14 cellular contexts compared by ENCODE assay signal in the genomic region with DNA sequence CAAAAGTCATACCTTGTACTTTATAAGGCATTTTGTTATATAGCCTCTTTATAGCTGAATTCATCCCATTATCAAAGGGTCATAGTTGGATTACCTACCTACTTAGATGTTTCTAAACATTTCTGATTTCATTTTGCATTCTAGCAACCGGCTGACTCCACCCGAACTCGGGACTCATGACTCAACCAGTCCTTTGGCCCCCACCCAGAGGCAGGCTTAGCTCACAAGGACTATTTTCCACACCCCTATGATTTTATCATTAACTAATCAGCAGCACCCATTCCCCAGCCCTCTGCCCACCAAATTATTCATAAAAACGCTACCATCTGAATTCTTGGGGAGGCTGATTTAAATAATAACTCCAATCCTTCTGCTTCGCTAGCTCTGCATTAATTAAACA.
DNase-seq lines count a peak whose midpoint lies in the region; ATAC-seq and TF ChIP-seq lines count a peak whose summit lies in the region.
"Had no signal": no experiment of that assay in that cellular context is flagged by ENCODE, and none has a peak within 500 bp of the region (broad histone marks: within the 10 kb centered on the region; RNA-seq: fewer than 3 reads in every experiment).

No MANE protein-coding gene starts in this region.

- POLR2A ChIA-PET in HEK293T (lab: Yijun Ruan, JAX): no interaction called here

- intact Hi-C loops in uterus (cut with DNase I; ENCODE audit: low total_unique reads): loop anchor here (5.0 kb wide), 1 partner anchor 517 kb away; no protein-coding TSS in a partner anchor

- DNase-seq in activated naive CD4-positive, alpha-beta T cell treated with Interleukin-2 at 50 U/mL for 16 hours: no peak
- DNase-seq in dermis blood vessel endothelial cell: peak; percentile 58
- DNase-seq in lung microvascular endothelial cell (ENCODE audit: low read depth in 2 of 2): peak; percentile 29 to 76
- peak; percentile 73 to 82 for DNase-seq in uterus
- DNase-seq in HEK293T (ENCODE audit: extremely low spot score): no peak
- DNase-seq: 8988T; activated naive CD8-positive, alpha-beta T cell treated with anti-CD3 and anti-CD28 coated beads, Interleukin-2, amount 10 ng/mL, durations not matched to agents 7 days and 5 days; glutamatergic neuron; NCI-H345; substantia nigra had no signal

- CTCF ChIA-PET in HEK293T (lab: Yijun Ruan, JAX): interaction anchor here (1.0 to 2.2 kb wide), 2 partner anchors 17 to 543 kb away, joined by 3 to 22 read pairs; no protein-coding TSS in a partner anchor

- H3K9me3 Mint-ChIP-seq in activated naive CD4-positive, alpha-beta T cell treated with anti-CD3 and anti-CD28 coated beads, Interleukin-2, amount 50 U/mL, for 24 hours: no peaks in the 10 kb centered on the region
- H3K9me3 Mint-ChIP-seq: activated naive CD8-positive, alpha-beta T cell treated with anti-CD3 and anti-CD28 coated beads, Interleukin-2, amount 10 ng/mL, durations not matched to agents 7 days and 5 days had no signal

- H3K4me3 Mint-ChIP-seq in activated naive CD4-positive, alpha-beta T cell treated with anti-CD3 and anti-CD28 coated beads, Interleukin-2, amount 50 U/mL, for 24 hours: no peak overlapping the region
- H3K4me3 Mint-ChIP-seq: activated naive CD8-positive, alpha-beta T cell treated with anti-CD3 and anti-CD28 coated beads, Interleukin-2, amount 10 ng/mL, durations not matched to agents 7 days and 5 days had no signal

- H3K4me3 ChIP-seq in uterus: no peak overlapping the region
- H3K4me3 ChIP-seq: SK-N-MC had no signal

- TF ChIP-seq POLR2A in uterus (IDR thresholded peaks at IDR 0.05): no peak

- H3K27me3 Mint-ChIP-seq in activated naive CD4-positive, alpha-beta T cell treated with anti-CD3 and anti-CD28 coated beads, Interleukin-2, amount 50 U/mL, for 24 hours: no peaks in the 10 kb centered on the region
- H3K27me3 Mint-ChIP-seq: activated naive CD8-positive, alpha-beta T cell treated with anti-CD3 and anti-CD28 coated beads, Interleukin-2, amount 10 ng/mL, durations not matched to agents 7 days and 5 days had no signal

- ATAC-seq in HG03045 (IDR thresholded peaks at IDR 0.05; ENCODE audit: unreplicated experiment) (no peak), GM18511 (IDR thresholded peaks at IDR 0.05; ENCODE audit: unreplicated experiment) (no peak)

- no peaks in the 10 kb centered on the region for H3K36me3 Mint-ChIP-seq in activated naive CD4-positive, alpha-beta T cell treated with anti-CD3 and anti-CD28 coated beads, Interleukin-2, amount 50 U/mL, for 24 hours
- H3K36me3 Mint-ChIP-seq: activated naive CD8-positive, alpha-beta T cell treated with anti-CD3 and anti-CD28 coated beads, Interleukin-2, amount 10 ng/mL, durations not matched to agents 7 days and 5 days had no signal

- no peaks in the 10 kb centered on the region for H3K27me3 ChIP-seq in uterus

- H3K27ac Mint-ChIP-seq in activated naive CD4-positive, alpha-beta T cell treated with anti-CD3 and anti-CD28 coated beads, Interleukin-2, amount 50 U/mL, for 24 hours: peak overlapping the region; percentile 51
- H3K27ac Mint-ChIP-seq: activated naive CD8-positive, alpha-beta T cell treated with anti-CD3 and anti-CD28 coated beads, Interleukin-2, amount 10 ng/mL, durations not matched to agents 7 days and 5 days had no signal

- H3K27ac ChIP-seq in uterus: peak overlapping the region; percentile 83 to 87
- H3K27ac ChIP-seq: SK-N-MC had no signal

- no peak for TF ChIP-seq CTCF in uterus (IDR thresholded peaks at IDR 0.05)

- no peaks in the 10 kb centered on the region for H3K4me1 ChIP-seq in uterus

- H3K36me3 ChIP-seq in uterus: no peaks in the 10 kb centered on the region

- H3K4me1 Mint-ChIP-seq in activated naive CD4-positive, alpha-beta T cell treated with anti-CD3 and anti-CD28 coated beads, Interleukin-2, amount 50 U/mL, for 24 hours: peaks cover 29% of the 10 kb centered on the region

- no peaks in the 10 kb centered on the region for H3K9me3 ChIP-seq in uterus

TF ChIP-seq in HEK293T, 16 proteins besides CTCF, POLR2A, EP300 and RAD21:
- TF ChIP-seq, protein P1, sequence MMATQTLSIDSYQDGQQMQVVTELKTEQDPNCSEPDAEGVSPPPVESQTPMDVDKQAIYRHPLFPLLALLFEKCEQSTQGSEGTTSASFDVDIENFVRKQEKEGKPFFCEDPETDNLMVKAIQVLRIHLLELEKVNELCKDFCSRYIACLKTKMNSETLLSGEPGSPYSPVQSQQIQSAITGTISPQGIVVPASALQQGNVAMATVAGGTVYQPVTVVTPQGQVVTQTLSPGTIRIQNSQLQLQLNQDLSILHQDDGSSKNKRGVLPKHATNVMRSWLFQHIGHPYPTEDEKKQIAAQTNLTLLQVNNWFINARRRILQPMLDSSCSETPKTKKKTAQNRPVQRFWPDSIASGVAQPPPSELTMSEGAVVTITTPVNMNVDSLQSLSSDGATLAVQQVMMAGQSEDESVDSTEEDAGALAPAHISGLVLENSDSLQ (IDR thresholded peaks at IDR 0.05): no peak
- TF ChIP-seq CTBP1 (IDR thresholded peaks at IDR 0.05; ENCODE audit: borderline replicate concordance): no peak
- no peak for TF ChIP-seq L3MBTL2 (conservative IDR thresholded peaks at IDR 0.05)
- no peak for TF ChIP-seq TARDBP (IDR thresholded peaks at IDR 0.05)
- TF ChIP-seq ARNT (IDR thresholded peaks at IDR 0.05): no peak
- TF ChIP-seq SP1 (IDR thresholded peaks at IDR 0.05): no peak
- TF ChIP-seq BHLHE40 (IDR thresholded peaks at IDR 0.05; ENCODE audit: borderline replicate concordance): no peak
- no peak for TF ChIP-seq LEF1 (IDR thresholded peaks at IDR 0.05; ENCODE audit: borderline replicate concordance)
- TF ChIP-seq SUZ12 (IDR thresholded peaks at IDR 0.05): no peak
- no peak for TF ChIP-seq ZNF384 (IDR thresholded peaks at IDR 0.05)
- no peak for TF ChIP-seq NFRKB (IDR thresholded peaks at IDR 0.05)
- TF ChIP-seq HDGF (IDR thresholded peaks at IDR 0.05; ENCODE audit: borderline replicate concordance): no peak
- TF ChIP-seq FOXM1 (IDR thresholded peaks at IDR 0.05; ENCODE audit: borderline replicate concordance): no peak
- no peak for TF ChIP-seq FOXK2 (IDR thresholded peaks at IDR 0.05)
- TF ChIP-seq FOXA1 (IDR thresholded peaks at IDR 0.05): no peak
- TF ChIP-seq ELF4 (IDR thresholded peaks at IDR 0.05): no peak

Comparison
In these comparisons a context has a peak if more than half of its experiments do, and no peak if none do; other contexts are left out.
1. DNase-seq: peak in dermis blood vessel endothelial cell (single experiment), lung microvascular endothelial cell (2 of 2) and uterus (2 of 2); none in activated naive CD4-positive, alpha-beta T cell treated with Interleukin-2 at 50 U/mL for 16 hours (single experiment) and HEK293T (single experiment).